8 cellular contexts compared by ENCODE assay signal in genomic region chr2:168518555-168519066, GRCh38.
DNase-seq lines count a peak whose midpoint lies in the region; ATAC-seq, FAIRE-seq and TF ChIP-seq lines count a peak whose summit lies in the region.

No MANE protein-coding gene starts in this region.

- peak; percentile 34 for ATAC-seq in GM19463 (IDR thresholded peaks at IDR 0.05; ENCODE audit: unreplicated experiment)
- ATAC-seq in HG03196 (IDR thresholded peaks at IDR 0.05; ENCODE audit: unreplicated experiment): no peak

- peaks cover 41% of the 10 kb centered on the region for H3K79me2 ChIP-seq in osteoblast (ENCODE audit: insufficient read depth, low read length)

- H3K27me3 ChIP-seq in ectodermal cell (ENCODE audit: control insufficient read depth, insufficient read depth, low read length, poor library complexity, severe bottlenecking) (no peaks in the 10 kb centered on the region), osteoblast (ENCODE audit: insufficient read depth, low read length) (no peaks in the 10 kb centered on the region)

- H3K36me3 ChIP-seq in ectodermal cell (ENCODE audit: control insufficient read depth, insufficient read depth, low read length): no peaks in the 10 kb centered on the region
- H3K36me3 ChIP-seq in osteoblast (ENCODE audit: insufficient read depth, low read length): no peaks in the 10 kb centered on the region

- H3K27ac ChIP-seq in ectodermal cell (ENCODE audit: insufficient read depth, low read depth, low read length, poor library complexity, severe bottlenecking): peak overlapping the region; percentile 47
- H3K27ac ChIP-seq in osteoblast (ENCODE audit: low read depth, low read length): peak overlapping the region; percentile 79

- TF ChIP-seq CTCF in osteoblast (IDR thresholded peaks at IDR 0.05; ENCODE audit: extremely low read depth, low read depth, low read length): no peak

- H3K4me1 ChIP-seq in ectodermal cell (ENCODE audit: control insufficient read depth, insufficient read depth, low read length) (peaks cover 15% of the 10 kb centered on the region), osteoblast (ENCODE audit: insufficient read depth, low read length) (peaks cover 48% of the 10 kb centered on the region)

- H2AFZ ChIP-seq in osteoblast (ENCODE audit: low read length): peak overlapping the region; percentile 7

- no peak for DNase-seq in HTR-8/SVneo (ENCODE audit: insufficient read length, low spot score)
- no peak for DNase-seq in osteoblast (ENCODE audit: insufficient read length, low spot score, missing footprints)
- no peak for DNase-seq in activated T-cell treated with anti-CD3 and anti-CD28 coated beads for 4 hours
- no peak for DNase-seq in glomerular visceral epithelial cell (ENCODE audit: extremely low spot score)
- no peak for DNase-seq in NOMO-1 (lab: John Stamatoyannopoulos, UW; ENCODE audit: unreplicated experiment in 2 of 2)

- H3K4me3 ChIP-seq in ectodermal cell (ENCODE audit: insufficient read depth, low read depth, low read length): no peak overlapping the region
- H3K4me3 ChIP-seq in osteoblast (ENCODE audit: insufficient read depth, low read length): peak overlapping the region; percentile 1

- peak; percentile 58 for FAIRE-seq in HTR-8/SVneo (lab: Jason Lieb, UNC)

- H3K4me2 ChIP-seq in osteoblast (ENCODE audit: insufficient read depth, low read length): peak overlapping the region; percentile 60

- H3K9me3 ChIP-seq in ectodermal cell (ENCODE audit: control insufficient read depth, low read length) (no peaks in the 10 kb centered on the region), osteoblast (ENCODE audit: low read depth, low read length) (no peaks in the 10 kb centered on the region)

- WGBS in ectodermal cell, 2 experiments: 18 to 24% methylated on average over 6 of the region's 6 CpGs

- no peaks in the 10 kb centered on the region for H4K20me1 ChIP-seq in osteoblast (ENCODE audit: insufficient read depth, low read length)
